ENCODE assay signal across 24 cellular contexts in the genomic region with DNA sequence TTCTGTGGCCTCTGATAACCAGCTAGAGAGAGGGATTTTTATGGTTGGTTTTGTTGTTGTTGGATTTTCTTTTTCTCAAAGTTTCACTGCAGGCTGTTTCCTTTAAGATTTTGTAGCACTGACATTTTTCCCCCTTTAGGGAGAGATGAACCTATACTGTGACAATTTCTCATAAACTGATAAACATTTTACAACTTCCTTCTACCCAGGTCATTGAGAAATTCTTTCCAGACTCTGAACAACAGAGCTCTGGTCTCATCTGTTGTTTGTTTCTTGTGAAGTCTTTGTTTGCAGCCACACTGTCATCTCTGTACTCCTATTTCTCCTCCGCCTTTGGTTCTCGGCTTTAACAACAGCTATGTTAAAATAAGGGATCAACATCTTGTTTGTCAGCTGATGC.
A peak's percentile ranks its signal among the peaks of the same experiment; 100 is the strongest.
DNase-seq lines count a peak whose midpoint lies in the region; FAIRE-seq and TF ChIP-seq lines count a peak whose summit lies in the region.
"Had no signal": no experiment of that assay in that cellular context is flagged by ENCODE, and none has a peak within 500 bp of the region (broad histone marks: within the 10 kb centered on the region; RNA-seq: fewer than 3 reads in every experiment).

No MANE protein-coding gene starts in this region.

- H3K23ac ChIP-seq in trophoblast cell (ENCODE audit: low read length), result no peak overlapping the region

- no peak overlapping the region for H4K8ac ChIP-seq in trophoblast cell (ENCODE audit: low read depth, low read length)

- peak; percentile 87 for FAIRE-seq in endometrium (lab: Jason Lieb, UNC)
- FAIRE-seq: GM12878 had no signal

- H3K9me3 ChIP-seq in HUES64 (ENCODE audit: insufficient read depth, low read depth, low read length) (no peaks in the 10 kb centered on the region), mesodermal cell (ENCODE audit: control insufficient read depth, low read length) (no peaks in the 10 kb centered on the region), trophoblast cell (ENCODE audit: insufficient read depth, low read depth, low read length) (no peaks in the 10 kb centered on the region), sigmoid colon (no peaks in the 10 kb centered on the region)
- H3K9me3 ChIP-seq: BLaER1 had no signal

- peaks cover 8% of the 10 kb centered on the region; the same call in 1 of the 2 replicates for H3K4me1 ChIP-seq in HUES64 (ENCODE audit: insufficient read depth, low read length)
- peaks cover 8% of the 10 kb centered on the region for H3K4me1 ChIP-seq in mesodermal cell (ENCODE audit: control insufficient read depth, insufficient read depth, low read length, poor library complexity, severe bottlenecking)
- H3K4me1 ChIP-seq in trophoblast cell (ENCODE audit: control insufficient read depth in 1 of 2, insufficient read depth in 2 of 2, low read length in 2 of 2), result peaks cover 0 to 1% of the 10 kb centered on the region in 2 experiments
- no peaks in the 10 kb centered on the region for H3K4me1 ChIP-seq in sigmoid colon

- H2AFZ ChIP-seq in trophoblast cell (ENCODE audit: insufficient read depth, low read length, poor library complexity), result no peak overlapping the region
- H2AFZ ChIP-seq: PC-9 had no signal

- no peak overlapping the region for H2BK120ac ChIP-seq in trophoblast cell (ENCODE audit: insufficient read depth, low read length, poor library complexity)

- no peak for TF ChIP-seq CTCF in sigmoid colon (IDR thresholded peaks at IDR 0.05)

- CTCF ChIA-PET in HEK293T (lab: Yijun Ruan, JAX), result no interaction called here

- TF ChIP-seq POLR2A in sigmoid colon (IDR thresholded peaks at IDR 0.05), result no peak

- DNase-seq in trophoblast cell (no peak), sigmoid colon (no peak), HEK293T (ENCODE audit: extremely low spot score) (no peak), NCI-H2107 treated with DMSO at 0.1 percent for 48 hours (lab: John Stamatoyannopoulos, UW; ENCODE audit: unreplicated experiment) (no peak), DMS79 treated with DMSO at 0.1 percent for 48 hours (lab: John Stamatoyannopoulos, UW) (no peak)
- DNase-seq: ACHN; CD4-positive, alpha-beta T cell; COR-L47; DND-41; Kasumi-1; NCI-H1417; NCI-H1694 treated with DMSO at 0.1 percent for 48 hours; NCI-H2081 treated with DMSO at 0.1 percent for 48 hours; NCI-H446 treated with DMSO at 0.1 percent for 48 hours; NCI-H526 treated with DMSO at 0.1 percent for 48 hours; PC-9; RPMI8226; SIG-M5 had no signal

- H3K27ac ChIP-seq in HUES64 (ENCODE audit: low read depth, low read length), result peak overlapping the region; percentile 2; the same call in 1 of the 2 replicates
- H3K27ac ChIP-seq in mesodermal cell (ENCODE audit: low read depth, low read length, severe bottlenecking), result peak overlapping the region; percentile 83
- H3K27ac ChIP-seq in trophoblast cell (ENCODE audit: low read depth, low read length), result peak overlapping the region; percentile 46
- H3K27ac ChIP-seq in sigmoid colon, result no peak overlapping the region
- H3K27ac ChIP-seq: 22Rv1, BLaER1, PC-9 had no signal

- H3K4me2 ChIP-seq in trophoblast cell (ENCODE audit: low read length), result no peak overlapping the region
- H3K4me2 ChIP-seq: BLaER1, PC-9 had no signal

- H3K14ac ChIP-seq in trophoblast cell (ENCODE audit: low read length), result no peak overlapping the region

- no peaks in the 10 kb centered on the region for H3K79me2 ChIP-seq in trophoblast cell (ENCODE audit: control insufficient read depth, insufficient read depth, low read length, poor library complexity)

- intact Hi-C loops in sigmoid colon (cut with DNase I), result no loop called here

- H4K91ac ChIP-seq in trophoblast cell (ENCODE audit: low read depth, low read length), result no peak overlapping the region

- 73% methylated on average over 2 of the region's 2 CpGs for WGBS in HUES64
- WGBS in mesodermal cell (ENCODE audit: insufficient coverage in 2 of 2), 2 experiments, result 75% methylated on average over 2 of the region's 2 CpGs; no CpG with 5 or more reads in 1 of the 2 experiments
- no CpG with 5 or more reads among the region's 2 CpGs for WGBS in trophoblast cell (ENCODE audit: extremely low coverage, insufficient coverage, insufficient read length)
- WGBS in sigmoid colon, 2 donors, result 39 to 71% methylated on average over 2 of the region's 2 CpGs

- H3K4ac ChIP-seq in trophoblast cell (ENCODE audit: low read depth, low read length), result no peak overlapping the region

- H3K4me3 ChIP-seq in HUES64 (ENCODE audit: low read length), result no peak overlapping the region
- no peak overlapping the region for H3K4me3 ChIP-seq in mesodermal cell (ENCODE audit: extremely low read depth, insufficient read depth, low read length, poor library complexity, severe bottlenecking)
- H3K4me3 ChIP-seq in trophoblast cell (ENCODE audit: low read depth, low read length), result no peak overlapping the region
- no peak overlapping the region for H3K4me3 ChIP-seq in sigmoid colon
- H3K4me3 ChIP-seq: BLaER1, GM12878, PC-9 had no signal

- H2AK5ac ChIP-seq in trophoblast cell (ENCODE audit: low read length), result no peak overlapping the region

- no peak overlapping the region for H2BK5ac ChIP-seq in trophoblast cell (ENCODE audit: low read depth, low read length, poor library complexity)

- no peak overlapping the region for H3K18ac ChIP-seq in trophoblast cell (ENCODE audit: low read length)

- POLR2A ChIA-PET in HEK293T (lab: Yijun Ruan, JAX), result no interaction called here

- no peaks in the 10 kb centered on the region for H3K27me3 ChIP-seq in HUES64 (ENCODE audit: insufficient read depth, low read length)
- no peaks in the 10 kb centered on the region for H3K27me3 ChIP-seq in trophoblast cell (ENCODE audit: insufficient read depth, low read length)
- no peaks in the 10 kb centered on the region for H3K27me3 ChIP-seq in sigmoid colon
- H3K27me3 ChIP-seq: BLaER1 had no signal

- no peak for TF ChIP-seq EP300 in sigmoid colon (IDR thresholded peaks at IDR 0.05)

- H2BK12ac ChIP-seq in trophoblast cell (ENCODE audit: low read length), result no peak overlapping the region

- no peak overlapping the region for H4K12ac ChIP-seq in trophoblast cell (ENCODE audit: low read depth, low read length)

- no peaks in the 10 kb centered on the region for H3K36me3 ChIP-seq in HUES64 (ENCODE audit: insufficient read depth, low read length)
- no peaks in the 10 kb centered on the region for H3K36me3 ChIP-seq in mesodermal cell (ENCODE audit: control insufficient read depth, insufficient read depth, low read length)
- H3K36me3 ChIP-seq in trophoblast cell (ENCODE audit: control insufficient read depth in 1 of 2, insufficient read depth in 2 of 2, low read length in 2 of 2), result no peaks in the 10 kb centered on the region
- H3K36me3 ChIP-seq in sigmoid colon, result no peaks in the 10 kb centered on the region
- H3K36me3 ChIP-seq: BLaER1 had no signal

- H3K9ac ChIP-seq in HUES64 (ENCODE audit: low read depth, low read length) (no peak overlapping the region), trophoblast cell (ENCODE audit: low read length) (no peak overlapping the region)
- H3K9ac ChIP-seq: BLaER1 had no signal

- no peaks in the 10 kb centered on the region for H3K79me1 ChIP-seq in trophoblast cell (ENCODE audit: low read length)

TF ChIP-seq in HEK293T, 16 proteins besides CTCF, POLR2A, EP300 and RAD21:
- TF ChIP-seq FOXM1 (IDR thresholded peaks at IDR 0.05; ENCODE audit: borderline replicate concordance) (no peak), ELF4 (IDR thresholded peaks at IDR 0.05) (no peak), FOXA1 (IDR thresholded peaks at IDR 0.05) (no peak), NFRKB (IDR thresholded peaks at IDR 0.05) (no peak), L3MBTL2 (conservative IDR thresholded peaks at IDR 0.05) (no peak), ARNT (IDR thresholded peaks at IDR 0.05) (no peak), HDGF (IDR thresholded peaks at IDR 0.05; ENCODE audit: borderline replicate concordance) (no peak), SUZ12 (IDR thresholded peaks at IDR 0.05) (no peak)
- TF ChIP-seq, protein P1, sequence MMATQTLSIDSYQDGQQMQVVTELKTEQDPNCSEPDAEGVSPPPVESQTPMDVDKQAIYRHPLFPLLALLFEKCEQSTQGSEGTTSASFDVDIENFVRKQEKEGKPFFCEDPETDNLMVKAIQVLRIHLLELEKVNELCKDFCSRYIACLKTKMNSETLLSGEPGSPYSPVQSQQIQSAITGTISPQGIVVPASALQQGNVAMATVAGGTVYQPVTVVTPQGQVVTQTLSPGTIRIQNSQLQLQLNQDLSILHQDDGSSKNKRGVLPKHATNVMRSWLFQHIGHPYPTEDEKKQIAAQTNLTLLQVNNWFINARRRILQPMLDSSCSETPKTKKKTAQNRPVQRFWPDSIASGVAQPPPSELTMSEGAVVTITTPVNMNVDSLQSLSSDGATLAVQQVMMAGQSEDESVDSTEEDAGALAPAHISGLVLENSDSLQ (IDR thresholded peaks at IDR 0.05), result no peak

Comparison
In these comparisons a context has a peak if more than half of its experiments do, and no peak if none do; other contexts are left out.
1. H3K27ac ChIP-seq: peak in HUES64 (single experiment), mesodermal cell (single experiment) and trophoblast cell (single experiment); none in sigmoid colon (0 of 4).